In the genomic region with DNA sequence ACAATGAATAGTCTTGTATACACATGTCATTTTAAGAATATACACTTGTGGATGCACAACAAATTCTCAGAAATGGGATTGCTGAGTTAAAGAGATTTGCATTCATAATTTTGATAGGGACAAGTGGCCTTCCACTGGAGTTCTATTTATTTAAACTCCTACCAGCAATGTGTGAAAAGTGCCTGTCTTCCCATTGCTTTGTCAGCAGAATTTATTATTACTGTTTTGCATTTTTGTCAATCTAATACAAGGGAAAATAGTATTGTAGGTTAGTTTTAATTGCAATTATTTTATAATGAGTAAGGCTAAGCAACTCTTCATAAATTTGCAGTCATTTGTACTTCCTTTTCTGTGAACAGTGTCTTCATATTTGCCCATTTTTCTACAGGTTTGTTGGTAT, we compare ENCODE assay signal across 9 cellular contexts. TPM values are rescaled to one million over a fixed set of nuclear protein-coding genes. Genes with fewer than 3 reads are reported as not detected.
"Had no signal": no experiment of that assay in that cellular context is flagged by ENCODE, and none has a peak within 500 bp of the region (broad histone marks: within the 10 kb centered on the region; RNA-seq: fewer than 3 reads in every experiment).

No MANE protein-coding gene starts in this region.

- ATAC-seq: GM12878 had no signal

- H3K4me3 ChIP-seq: GM12878 had no signal

- FAIRE-seq: G401.6, GM12878, GM12891, GM12892, GM18507, GM19239 had no signal

- DNase-seq: GDM1, GF-D8 had no signal

RNA-seq across cellular contexts. Expression of a gene that starts 55.0 kb away (rescaled TPM):
- total RNA-seq: G401, GM12878 had no signal
